ENCODE assay signal across 23 cellular contexts in the genomic region with DNA sequence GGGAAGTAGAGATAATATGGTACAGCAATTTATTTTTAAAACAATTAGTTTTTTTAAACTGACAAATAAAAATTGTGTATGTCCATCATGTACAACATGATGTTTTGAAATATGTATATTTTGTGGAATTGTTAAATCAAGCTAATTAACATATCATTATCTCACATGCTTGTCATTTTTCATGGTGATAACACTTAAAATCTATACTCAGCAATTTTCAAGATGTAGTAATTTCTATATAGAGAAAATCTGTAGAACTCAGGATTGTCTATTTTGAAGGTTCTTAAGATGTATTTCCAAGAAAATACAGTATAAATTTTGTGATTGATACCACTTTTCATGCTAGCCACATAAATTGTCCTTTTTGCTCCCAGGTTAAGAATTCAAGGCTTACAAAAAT.
"Had no signal": no experiment of that assay in that cellular context is flagged by ENCODE, and none has a peak within 500 bp of the region (broad histone marks: within the 10 kb centered on the region; RNA-seq: fewer than 3 reads in every experiment).

No MANE protein-coding gene starts in this region.

- H3K4me1 ChIP-seq: vagina had no signal

- H3K36me3 ChIP-seq: left ventricle myocardium inferior, ovary, right atrium auricular region, tibial nerve, upper lobe of left lung, vagina had no signal

- H3K4me3 ChIP-seq: hepatocyte, left ventricle myocardium inferior, lung, ovary, right atrium auricular region, skin epidermis, tibial nerve, upper lobe of left lung, vagina had no signal

- H3K4me1 Mint-ChIP-seq: stimulated activated memory B cell treated with anti-CD40 and anti-IgM and Interleukin-4, amounts not matched to agents 10 μg/mL and 1 μg/mL and 100 μg/mL, for 72 hours had no signal

- DNase-seq: islet precursor cell; left ventricle myocardium inferior; mesendoderm; naive B cell; ovary; stimulated activated CD4-positive, alpha-beta T cell treated with anti-CD3 and anti-CD28 coated beads, Interleukin-2, amount 100 ng/mL, for 48 hours; stimulated activated CD4-positive, alpha-beta T cell treated with anti-CD3 and anti-CD28 coated beads, Interleukin-4, amount 100 ng/mL, for 4 hours; stimulated activated CD8-positive, alpha-beta memory T cell treated with anti-CD3 and anti-CD28 coated beads, Interleukin-4, amount 100 ng/mL, for 48 hours; stimulated activated naive CD4-positive, alpha-beta T cell treated with Interleukin-2 at 50 U/mL for 16 hours; stimulated activated naive CD8-positive, alpha-beta T cell treated with anti-CD3 and anti-CD28 coated beads, Interleukin-15, amount 100 ng/mL, for 72 hours; substantia nigra; upper lobe of left lung had no signal

- H3K27me3 Mint-ChIP-seq: naive B cell; natural killer cell treated with Interleukin-12 subunit alpha and Interleukin-12 subunit beta and Interleukin-15 and Interleukin-18, amount 100 ng/mL, for 72 hours; progenitor cell of endocrine pancreas; stimulated activated memory B cell treated with anti-CD40 and anti-IgM and Interleukin-4, amounts not matched to agents 10 μg/mL and 1 μg/mL and 100 μg/mL, for 72 hours; stimulated activated naive CD8-positive, alpha-beta T cell treated with anti-CD3 and anti-CD28 coated beads, Interleukin-15, amount 100 ng/mL, for 72 hours had no signal

- H3K27me3 ChIP-seq: hepatocyte, ovary, right atrium auricular region, tibial nerve, upper lobe of left lung, vagina had no signal

- H2AFZ ChIP-seq: hepatocyte had no signal

- H3K9me3 Mint-ChIP-seq: mesothelial cell of epicardium; naive B cell; natural killer cell treated with Interleukin-12 subunit alpha and Interleukin-12 subunit beta and Interleukin-15 and Interleukin-18, amount 100 ng/mL, for 72 hours; stimulated activated memory B cell treated with anti-CD40 and anti-IgM and Interleukin-4, amounts not matched to agents 10 μg/mL and 1 μg/mL and 100 μg/mL, for 72 hours; stimulated activated naive CD8-positive, alpha-beta T cell treated with anti-CD3 and anti-CD28 coated beads, Interleukin-15, amount 100 ng/mL, for 72 hours had no signal

- H3K4me3 Mint-ChIP-seq: mesothelial cell of epicardium; naive B cell; natural killer cell treated with Interleukin-12 subunit alpha and Interleukin-12 subunit beta and Interleukin-15 and Interleukin-18, amount 100 ng/mL, for 72 hours; stimulated activated memory B cell treated with anti-CD40 and anti-IgM and Interleukin-4, amounts not matched to agents 10 μg/mL and 1 μg/mL and 100 μg/mL, for 72 hours; stimulated activated naive CD8-positive, alpha-beta T cell treated with anti-CD3 and anti-CD28 coated beads, Interleukin-15, amount 100 ng/mL, for 72 hours had no signal

- H3K36me3 Mint-ChIP-seq: natural killer cell treated with Interleukin-12 subunit alpha and Interleukin-12 subunit beta and Interleukin-15 and Interleukin-18, amount 100 ng/mL, for 72 hours had no signal

- H3K27ac ChIP-seq: hepatocyte, left ventricle myocardium inferior, ovary, right atrium auricular region, skin epidermis, tibial nerve, upper lobe of left lung, vagina had no signal

- H3K79me2 ChIP-seq: hepatocyte had no signal

- H3K9me3 ChIP-seq: left ventricle myocardium inferior, ovary, right atrium auricular region, tibial nerve, upper lobe of left lung, vagina had no signal

- H3K27ac Mint-ChIP-seq: mesothelial cell of epicardium; naive B cell; natural killer cell treated with Interleukin-12 subunit alpha and Interleukin-12 subunit beta and Interleukin-15 and Interleukin-18, amount 100 ng/mL, for 72 hours; progenitor cell of endocrine pancreas; stimulated activated memory B cell treated with anti-CD40 and anti-IgM and Interleukin-4, amounts not matched to agents 10 μg/mL and 1 μg/mL and 100 μg/mL, for 72 hours had no signal

- ATAC-seq: natural killer cell treated with Interleukin-12 subunit alpha and Interleukin-12 subunit beta and Interleukin-15 and Interleukin-18, amount 100 ng/mL, for 72 hours; sciatic nerve; stimulated activated memory B cell treated with anti-CD40 and anti-IgM and Interleukin-4, amounts not matched to agents 10 μg/mL and 1 μg/mL and 100 μg/mL, for 72 hours; stimulated activated naive CD8-positive, alpha-beta T cell treated with anti-CD3 and anti-CD28 coated beads, Interleukin-15, amount 100 ng/mL, for 72 hours had no signal
